ENCODE assay signal across 25 cellular contexts in genomic region chr19:38162632-38163031, GRCh38.
"Had no signal": no experiment of that assay in that cellular context is flagged by ENCODE, and none has a peak within 500 bp of the region (broad histone marks: within the 10 kb centered on the region; RNA-seq: fewer than 3 reads in every experiment).

No MANE protein-coding gene starts in this region.

- DNase-seq: activated CD4-positive, alpha-beta T cell treated with anti-CD3 and anti-CD28 coated beads for 48 hours; activated CD4-positive, alpha-beta T cell treated with anti-CD3 and anti-CD28 coated beads, Interleukin-2, amount 50 U/mL, for 48 hours; activated CD8-positive, alpha-beta memory T cell treated with anti-CD3 and anti-CD28 coated beads for 24 hours; activated effector memory CD4-positive, alpha-beta T cell treated with anti-CD3 and anti-CD28 coated beads, Interleukin-2, amount 50 U/mL, for 16 hours; activated naive CD4-positive, alpha-beta T cell treated with anti-CD3 and anti-CD28 coated beads for 36 hours; activated naive CD8-positive, alpha-beta T cell treated with anti-CD3 and anti-CD28 coated beads, Interleukin-2, amount 10 ng/mL, durations not matched to agents 7 days and 5 days; cortex of kidney; effector memory CD8-positive, alpha-beta T cell; kidney; lower lobe of right lung; mucosa of descending colon; sigmoid colon; small intestine; stimulated activated CD4-positive, alpha-beta T cell treated with anti-CD3 and anti-CD28 coated beads, Interleukin-1b, Interleukin-23, amount 100 ng/mL, for 48 hours; stimulated activated CD4-positive, alpha-beta T cell treated with anti-CD3 and anti-CD28 coated beads, Interleukin-4, amount 100 ng/mL, for 4 hours; stimulated activated CD8-positive, alpha-beta memory T cell treated with anti-CD3 and anti-CD28 coated beads, Interleukin-4, amount 100 ng/mL, for 48 hours; stimulated activated naive CD8-positive, alpha-beta T cell treated with anti-CD3 and anti-CD28 coated beads, Interleukin-15, amount 100 ng/mL, for 72 hours; substantia nigra; uterus had no signal

- H3K27me3 ChIP-seq: ascending aorta, gastroesophageal sphincter, hepatocyte, sigmoid colon, uterus had no signal

- ATAC-seq: activated CD4-positive, CD25-positive, alpha-beta regulatory T cell treated with anti-CD3 and anti-CD28 coated beads, Interleukin-2, amount 50 U/mL, for 24 hours; effector memory CD8-positive, alpha-beta T cell; gastroesophageal sphincter; lower lobe of right lung; mucosa of descending colon; natural killer cell treated with Interleukin-12 subunit alpha and Interleukin-12 subunit beta and Interleukin-15 and Interleukin-18, amount 100 ng/mL, for 72 hours; stimulated activated memory B cell treated with anti-CD40 and anti-IgM and Interleukin-4, amounts not matched to agents 10 μg/mL and 1 μg/mL and 100 μg/mL, for 72 hours; stimulated activated naive CD8-positive, alpha-beta T cell treated with anti-CD3 and anti-CD28 coated beads, Interleukin-15, amount 100 ng/mL, for 72 hours had no signal

- H3K36me3 ChIP-seq: uterus had no signal

- H3K4me1 ChIP-seq: ascending aorta, gastroesophageal sphincter, lower lobe of right lung, sigmoid colon, uterus had no signal

- H3K79me2 ChIP-seq: hepatocyte had no signal

- H3K4me3 ChIP-seq: ascending aorta, gastroesophageal sphincter, hepatocyte, lower lobe of right lung, mucosa of descending colon, sigmoid colon, uterus had no signal

- H3K4me2 ChIP-seq: hepatocyte had no signal

- FAIRE-seq: kidney, small intestine had no signal

- H2AFZ ChIP-seq: hepatocyte had no signal

- H3K27ac ChIP-seq: ascending aorta, gastroesophageal sphincter, hepatocyte, lower lobe of right lung, sigmoid colon, uterus had no signal
